In genomic region chr1:166947398-166948043, GRCh38 we compare ENCODE assay signal across 8 cellular contexts.
DNase-seq lines count a peak whose midpoint lies in the region; TF ChIP-seq lines count a peak whose summit lies in the region.

No MANE protein-coding gene starts in this region.

- H3K4me3 ChIP-seq in GM06990 (replicated peaks; ENCODE audit: low read depth, low read length) (no peak overlapping the region), cardiac fibroblast (replicated peaks in 1 of 2; ENCODE audit: low read depth in 2 of 2, low read length in 2 of 2) (no peak overlapping the region)

- peak; percentile 9 for DNase-seq in GM06990 (ENCODE audit: extremely low read depth, insufficient read length)
- DNase-seq in NCI-H1105 (lab: John Stamatoyannopoulos, UW), result peak; percentile 59
- peak; percentile 45 for DNase-seq in cardiac fibroblast (ENCODE audit: low read depth in 2 of 2)
- DNase-seq in kidney tubule cell (ENCODE audit: low spot score), result peak; percentile 79
- DNase-seq in epidermal melanocyte (ENCODE audit: insufficient read length, low spot score), result no peak
- no peak for DNase-seq in dedifferentiated amniotic fluid mesenchymal stem cell (ENCODE audit: extremely low spot score)
- no peak for DNase-seq in NAMALWA (ENCODE audit: low spot score)

- peaks cover 35% of the 10 kb centered on the region for H3K4me1 Mint-ChIP-seq in stimulated activated naive CD8-positive, alpha-beta T cell treated with anti-CD3 and anti-CD28 coated beads, Interleukin-15, Interleukin-2, amounts not matched to agents 100 ng/mL and 50 ng/mL, for 24 hours (ENCODE audit: low read depth)

- no peaks in the 10 kb centered on the region for H3K36me3 ChIP-seq in GM06990 (ENCODE audit: control insufficient read depth, insufficient read depth, low read length)

- H3K9me3 Mint-ChIP-seq in stimulated activated naive CD8-positive, alpha-beta T cell treated with anti-CD3 and anti-CD28 coated beads, Interleukin-15, Interleukin-2, amounts not matched to agents 100 ng/mL and 50 ng/mL, for 24 hours, result no peaks in the 10 kb centered on the region

- H3K36me3 Mint-ChIP-seq in stimulated activated naive CD8-positive, alpha-beta T cell treated with anti-CD3 and anti-CD28 coated beads, Interleukin-15, Interleukin-2, amounts not matched to agents 100 ng/mL and 50 ng/mL, for 24 hours (ENCODE audit: low read depth), result no peaks in the 10 kb centered on the region

- H3K27ac Mint-ChIP-seq in stimulated activated naive CD8-positive, alpha-beta T cell treated with anti-CD3 and anti-CD28 coated beads, Interleukin-15, Interleukin-2, amounts not matched to agents 100 ng/mL and 50 ng/mL, for 24 hours, result no peak overlapping the region

- peaks cover 53% of the 10 kb centered on the region for H3K27me3 Mint-ChIP-seq in stimulated activated naive CD8-positive, alpha-beta T cell treated with anti-CD3 and anti-CD28 coated beads, Interleukin-15, Interleukin-2, amounts not matched to agents 100 ng/mL and 50 ng/mL, for 24 hours

- H3K4me3 Mint-ChIP-seq in stimulated activated naive CD8-positive, alpha-beta T cell treated with anti-CD3 and anti-CD28 coated beads, Interleukin-15, Interleukin-2, amounts not matched to agents 100 ng/mL and 50 ng/mL, for 24 hours, result peak overlapping the region; percentile 51

- no peaks in the 10 kb centered on the region; the same call in none of the 2 replicates for H3K27me3 ChIP-seq in GM06990 (replicated peaks; ENCODE audit: control insufficient read depth, insufficient read depth, low read length)

- no peak for TF ChIP-seq CTCF in GM06990 (IDR thresholded peaks at IDR 0.05; ENCODE audit: insufficient read depth, low read length, poor library complexity, severe bottlenecking)
- TF ChIP-seq CTCF in cardiac fibroblast (IDR thresholded peaks at IDR 0.05; ENCODE audit: low read depth, low read length), result no peak

Comparison
In these comparisons a context has a peak if more than half of its experiments do, and no peak if none do; other contexts are left out.
1. DNase-seq: peak in GM06990 (single experiment), NCI-H1105 (single experiment), cardiac fibroblast (2 of 2) and kidney tubule cell (single experiment); none in epidermal melanocyte (single experiment), dedifferentiated amniotic fluid mesenchymal stem cell (single experiment) and NAMALWA (single experiment).